Comparison of ENCODE assay signal across 16 cellular contexts in genomic region chr2:169302364-169302763, GRCh38. TPM values are rescaled to one million over a fixed set of nuclear protein-coding genes. Genes with fewer than 3 reads are reported as not detected.
DNase-seq lines count a peak whose midpoint lies in the region; ATAC-seq and TF ChIP-seq lines count a peak whose summit lies in the region.
"Had no signal": no experiment of that assay in that cellular context is flagged by ENCODE, and none has a peak within 500 bp of the region (broad histone marks: within the 10 kb centered on the region; RNA-seq: fewer than 3 reads in every experiment).

No MANE protein-coding gene starts in this region.

- H4K91ac ChIP-seq in neuronal stem cell (ENCODE audit: low read depth, low read length, poor library complexity) = no peak overlapping the region

- H3K23ac ChIP-seq in neuronal stem cell (ENCODE audit: low read depth, low read length, poor library complexity) = no peak overlapping the region

- no peak overlapping the region for H2BK12ac ChIP-seq in neuronal stem cell (ENCODE audit: low read length)

- ATAC-seq in Right ventricle myocardium superior (ENCODE audit: poor library complexity) = peak; percentile 70
- ATAC-seq in GM19463 (IDR thresholded peaks at IDR 0.05; ENCODE audit: unreplicated experiment) = no peak
- ATAC-seq: GM12878 had no signal

- no peak overlapping the region for H2BK5ac ChIP-seq in neuronal stem cell (ENCODE audit: low read length)

- H3K14ac ChIP-seq in neuronal stem cell (ENCODE audit: low read length) = no peak overlapping the region

- no peak overlapping the region for H3K4me2 ChIP-seq in neuronal stem cell (ENCODE audit: insufficient read depth, low read length, poor library complexity, severe bottlenecking)

- H3K27me3 ChIP-seq in right atrium auricular region (no peaks in the 10 kb centered on the region), neuronal stem cell (ENCODE audit: control insufficient read depth in 3 of 3, insufficient read depth in 3 of 3, low read depth in 1 of 3, low read length in 3 of 3) (no peaks in the 10 kb centered on the region), HAP-1 (ENCODE audit: low read depth) (peaks cover 40% of the 10 kb centered on the region)
- H3K27me3 ChIP-seq: BLaER1 treated with 17β-estradiol and CSF1 and Interleukin-3, amounts not matched to agents 10 nM and 100 nM had no signal

- H2AFZ ChIP-seq in neuronal stem cell (ENCODE audit: low read length) = no peak overlapping the region

- no peak overlapping the region for H2BK120ac ChIP-seq in neuronal stem cell (ENCODE audit: low read depth, low read length)

- TF ChIP-seq CTCF in right atrium auricular region (IDR thresholded peaks at IDR 0.05) = no peak

- DNase-seq in Right ventricle myocardium superior (no peak), right atrium auricular region (ENCODE audit: low spot score) (no peak), globus pallidus (ENCODE audit: low spot score) (peak; percentile 62), neuronal stem cell (ENCODE audit: low spot score) (peak; percentile 44), HAP-1 (ENCODE audit: low spot score in 2 of 2) (no peak), NCI-H2107 treated with DMSO at 0.1 percent for 48 hours (lab: John Stamatoyannopoulos, UW; ENCODE audit: unreplicated experiment) (no peak)
- DNase-seq: 8988T; AML-193; CD4-positive, CD25-positive, alpha-beta regulatory T cell; GOT3; HCEC 1CT; HFFc6 had no signal

- H3K9me3 ChIP-seq in right atrium auricular region (no peaks in the 10 kb centered on the region), neuronal stem cell (replicated peaks in 1 of 2; ENCODE audit: control insufficient read depth in 2 of 2, insufficient read depth in 1 of 2, low read depth in 1 of 2, low read length in 2 of 2) (peaks cover 7 to 12% of the 10 kb centered on the region in 2 donors), HAP-1 (no peaks in the 10 kb centered on the region)

- H3K9ac ChIP-seq in neuronal stem cell (ENCODE audit: low read depth, low read length, poor library complexity) = no peak overlapping the region
- H3K9ac ChIP-seq: BLaER1 treated with 17β-estradiol and CSF1 and Interleukin-3, amounts not matched to agents 10 nM and 100 nM had no signal

- intact Hi-C loops in Right ventricle myocardium superior (cut with DNase I) = no loop called here

- H3K4ac ChIP-seq in neuronal stem cell (ENCODE audit: low read length) = no peak overlapping the region

- WGBS in neuronal stem cell (ENCODE audit: extremely low coverage in 2 of 2, insufficient read length in 2 of 2, insufficient replicate concordance in 1 of 2), 2 donors = no CpG with 5 or more reads among the region's 4 CpGs

- H3K4me1 ChIP-seq in right atrium auricular region (no peaks in the 10 kb centered on the region), neuronal stem cell (ENCODE audit: control insufficient read depth in 2 of 2, insufficient read depth in 1 of 2, low read depth in 1 of 2, low read length in 2 of 2) (peaks cover 15 to 16% of the 10 kb centered on the region in 2 donors), HAP-1 (peaks cover 21% of the 10 kb centered on the region)

- in situ Hi-C loops in HAP-1 (cut with MboI; ENCODE audit: low sequenced_read_pairs) = no loop called here

- no peaks in the 10 kb centered on the region for H3K36me3 ChIP-seq in right atrium auricular region
- peaks cover 10 to 36% of the 10 kb centered on the region in 2 donors for H3K36me3 ChIP-seq in neuronal stem cell (replicated peaks in 1 of 2; ENCODE audit: control insufficient read depth in 2 of 2, insufficient read depth in 2 of 2, low read length in 2 of 2)
- no peaks in the 10 kb centered on the region for H3K36me3 ChIP-seq in HAP-1 (replicated peaks)
- H3K36me3 ChIP-seq: BLaER1 treated with 17β-estradiol and CSF1 and Interleukin-3, amounts not matched to agents 10 nM and 100 nM had no signal

- H3K79me1 ChIP-seq in neuronal stem cell (ENCODE audit: low read depth, low read length) = no peaks in the 10 kb centered on the region

- no peak overlapping the region for H3K18ac ChIP-seq in neuronal stem cell (ENCODE audit: low read length)

- H4K8ac ChIP-seq in neuronal stem cell (ENCODE audit: low read depth, low read length) = no peak overlapping the region

- H3K4me3 ChIP-seq in right atrium auricular region (no peak overlapping the region), neuronal stem cell (ENCODE audit: low read length in 2 of 2) (no peak overlapping the region), HAP-1 (no peak overlapping the region)
- H3K4me3 ChIP-seq: BLaER1 treated with 17β-estradiol and CSF1 and Interleukin-3, amounts not matched to agents 10 nM and 100 nM; GM12878 had no signal

- H2AK5ac ChIP-seq in neuronal stem cell (ENCODE audit: low read depth, low read length) = no peak overlapping the region

- no peak overlapping the region for H3K27ac ChIP-seq in right atrium auricular region
- H3K27ac ChIP-seq in neuronal stem cell (replicated peaks; ENCODE audit: low read length) = peak overlapping the region; percentile 94
- peak overlapping the region; percentile 79 for H3K27ac ChIP-seq in temporal lobe (ENCODE audit: low read depth, low read length)
- H3K27ac ChIP-seq: BLaER1 treated with 17β-estradiol and CSF1 and Interleukin-3, amounts not matched to agents 10 nM and 100 nM had no signal

- no peak overlapping the region for H2BK15ac ChIP-seq in neuronal stem cell (ENCODE audit: low read length)

RNA-seq across cellular contexts. Expression of gene LRP2, which starts 60.0 kb away (rescaled TPM):
- not detected for total RNA-seq in Right ventricle myocardium superior
- total RNA-seq in right atrium auricular region = 10 to 100 TPM in 1 of 2 donors, 1 to 10 TPM in 1; 8.1 to 14.8 TPM
- polyA plus RNA-seq in neuronal stem cell (2013, experiment 1 of 2) = 53.3 TPM
- 53.2 TPM for polyA plus RNA-seq in neuronal stem cell (2013, experiment 2 of 2)
- total RNA-seq in temporal lobe = 0.49 TPM
- total RNA-seq: CD4-positive, CD25-positive, alpha-beta regulatory T cell; HFFc6 had no signal
- polyA plus RNA-seq: CD4-positive, CD25-positive, alpha-beta regulatory T cell had no signal

Comparison
In these comparisons a context has a peak if more than half of its experiments do, and no peak if none do; other contexts are left out.
1. DNase-seq: peak in globus pallidus (single experiment) and neuronal stem cell (single experiment); none in Right ventricle myocardium superior (single experiment), right atrium auricular region (single experiment), HAP-1 (0 of 2) and NCI-H2107 treated with DMSO at 0.1 percent for 48 hours (single experiment).
2. H3K27ac ChIP-seq: peak in neuronal stem cell (single experiment) and temporal lobe (single experiment); none in right atrium auricular region (0 of 2).